ENCODE assay signal across 17 cellular contexts in the genomic region with DNA sequence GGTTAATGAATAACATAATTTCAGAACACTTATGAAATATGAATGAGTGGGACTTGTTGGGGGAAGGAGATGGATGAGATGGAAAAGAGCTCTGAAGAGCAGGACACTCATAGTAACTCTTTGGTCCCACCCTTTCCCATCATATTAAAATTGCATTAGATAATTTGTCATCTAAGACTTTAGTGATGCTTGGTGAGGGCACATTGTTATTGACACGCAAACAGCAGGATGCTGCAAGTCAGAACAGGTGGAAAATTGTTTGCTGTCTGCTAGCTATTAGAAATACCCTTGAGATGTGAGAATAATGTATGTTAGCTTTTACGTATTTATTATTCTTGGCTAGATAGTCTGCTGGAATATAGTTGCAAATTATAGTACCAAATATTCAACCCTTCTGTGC.
DNase-seq lines count a peak whose midpoint lies in the region; ATAC-seq and TF ChIP-seq lines count a peak whose summit lies in the region.
"Had no signal": no experiment of that assay in that cellular context is flagged by ENCODE, and none has a peak within 500 bp of the region (broad histone marks: within the 10 kb centered on the region; RNA-seq: fewer than 3 reads in every experiment).

No MANE protein-coding gene starts in this region.

- no peaks in the 10 kb centered on the region for H4K20me1 ChIP-seq in GM23338 (replicated peaks; ENCODE audit: insufficient read depth)

- no peak for ATAC-seq in GM23338
- peak; percentile 73 for ATAC-seq in foreskin keratinocyte
- no peak for ATAC-seq in GM21619 (IDR thresholded peaks at IDR 0.05; ENCODE audit: unreplicated experiment)
- ATAC-seq: activated CD8-positive, alpha-beta memory T cell treated with anti-CD3 and anti-CD28 coated beads, Interleukin-2, amount 10 ng/mL, durations not matched to agents 7 days and 5 days; left colon; stimulated activated effector memory CD8-positive, alpha-beta T cell treated with anti-CD3 and anti-CD28 coated beads, Interleukin-12 subunit alpha, Interleukin-12 subunit beta, amount 100 ng/mL, for 72 hours had no signal

- peaks cover 30% of the 10 kb centered on the region for H3K4me1 ChIP-seq in GM23338 (ENCODE audit: insufficient read depth)
- peaks cover 27% of the 10 kb centered on the region for H3K4me1 ChIP-seq in foreskin keratinocyte

- peaks cover 34% of the 10 kb centered on the region for H3K4me1 Mint-ChIP-seq in GM23338

- H3K4me3 Mint-ChIP-seq in GM23338: no peak overlapping the region
- H3K4me3 Mint-ChIP-seq: activated CD8-positive, alpha-beta memory T cell treated with anti-CD3 and anti-CD28 coated beads, Interleukin-2, amount 10 ng/mL, durations not matched to agents 7 days and 5 days; stimulated activated effector memory CD8-positive, alpha-beta T cell treated with anti-CD3 and anti-CD28 coated beads, Interleukin-12 subunit alpha, Interleukin-12 subunit beta, amount 100 ng/mL, for 72 hours had no signal

- no peaks in the 10 kb centered on the region for H3K36me3 Mint-ChIP-seq in GM23338 (ENCODE audit: low read depth)
- H3K36me3 Mint-ChIP-seq: stimulated activated effector memory CD8-positive, alpha-beta T cell treated with anti-CD3 and anti-CD28 coated beads, Interleukin-12 subunit alpha, Interleukin-12 subunit beta, amount 100 ng/mL, for 72 hours had no signal

- H2AFZ ChIP-seq in GM23338: no peak overlapping the region
- H2AFZ ChIP-seq: GM23248 had no signal

- H3K9me3 Mint-ChIP-seq in GM23338: no peaks in the 10 kb centered on the region
- H3K9me3 Mint-ChIP-seq: activated T-helper 2 cell treated with anti-CD3 and anti-CD28 coated beads, Interferon-gamma antibody, Interleukin-2, Interleukin-4, amounts not matched to agents 10 μg/mL and 5 μg/mL and 100 μg/mL, durations not matched to agents 14 hours and 24 hours and 36 hours; stimulated activated effector memory CD8-positive, alpha-beta T cell treated with anti-CD3 and anti-CD28 coated beads, Interleukin-12 subunit alpha, Interleukin-12 subunit beta, amount 100 ng/mL, for 72 hours had no signal

- H3K4me2 ChIP-seq in GM23338: peak overlapping the region; percentile 40

- H3K4me3 ChIP-seq in GM23338: no peak overlapping the region
- H3K4me3 ChIP-seq: GM23248 had no signal

- no peaks in the 10 kb centered on the region for H3K9me2 ChIP-seq in GM23338 (ENCODE audit: insufficient read depth)

- TF ChIP-seq CTCF in GM23338 (conservative IDR thresholded peaks at IDR 0.05; ENCODE audit: low read depth in 2 of 2) (no peak), foreskin keratinocyte (conservative IDR thresholded peaks at IDR 0.05) (no peak), GM20000 (IDR thresholded peaks at IDR 0.05; ENCODE audit: extremely low read depth, missing control alignments) (no peak)

- H3K79me2 ChIP-seq in GM23338 (replicated peaks; ENCODE audit: insufficient read depth): no peaks in the 10 kb centered on the region

- no peak for DNase-seq in GM23338 (ENCODE audit: low spot score)
- peak; percentile 13 for DNase-seq in NCI-H1694 (lab: John Stamatoyannopoulos, UW)
- DNase-seq in NCI-H748 treated with DMSO at 0.1 percent for 48 hours (lab: John Stamatoyannopoulos, UW): peak; percentile 87
- DNase-seq in foreskin keratinocyte: peak; percentile 55 to 79
- DNase-seq in activated CD4-positive, CD25-positive, alpha-beta regulatory T cell (lab: John Stamatoyannopoulos, UW): no peak
- no peak for DNase-seq in GM20000 (ENCODE audit: low spot score)
- DNase-seq in stimulated activated CD4-positive, alpha-beta T cell treated with anti-CD3 and anti-CD28 coated beads, Interleukin-2, amount 100 ng/mL, for 48 hours: no peak
- DNase-seq: activated CD4-positive, alpha-beta T cell treated with anti-CD3 and anti-CD28 coated beads for 1 hour; activated CD8-positive, alpha-beta memory T cell treated with anti-CD3 and anti-CD28 coated beads, Interleukin-2, amount 10 ng/mL, durations not matched to agents 7 days and 5 days; erythroblast; GM23248; KBM-7; left colon; NCI-H226 had no signal

- H3K27me3 ChIP-seq in GM23338 (ENCODE audit: insufficient read depth): no peaks in the 10 kb centered on the region
- H3K27me3 ChIP-seq in foreskin keratinocyte: no peaks in the 10 kb centered on the region

- no peaks in the 10 kb centered on the region for H3K36me3 ChIP-seq in GM23338 (ENCODE audit: insufficient read depth)

- H3K27ac ChIP-seq in GM23338 (ENCODE audit: low read depth): no peak overlapping the region
- H3K27ac ChIP-seq in foreskin keratinocyte: peak overlapping the region; percentile 13
- H3K27ac ChIP-seq: GM23248 had no signal

- H3K27me3 Mint-ChIP-seq in GM23338 (ENCODE audit: insufficient read depth, low read depth, poor library complexity): no peaks in the 10 kb centered on the region
- H3K27me3 Mint-ChIP-seq: activated CD8-positive, alpha-beta memory T cell treated with anti-CD3 and anti-CD28 coated beads, Interleukin-2, amount 10 ng/mL, durations not matched to agents 7 days and 5 days had no signal

- H3K27ac Mint-ChIP-seq in GM23338: peak overlapping the region; percentile 42
- H3K27ac Mint-ChIP-seq: activated CD8-positive, alpha-beta memory T cell treated with anti-CD3 and anti-CD28 coated beads, Interleukin-2, amount 10 ng/mL, durations not matched to agents 7 days and 5 days; activated T-helper 2 cell treated with anti-CD3 and anti-CD28 coated beads, Interferon-gamma antibody, Interleukin-2, Interleukin-4, amounts not matched to agents 10 μg/mL and 5 μg/mL and 100 μg/mL, durations not matched to agents 14 hours and 24 hours and 36 hours; stimulated activated effector memory CD8-positive, alpha-beta T cell treated with anti-CD3 and anti-CD28 coated beads, Interleukin-12 subunit alpha, Interleukin-12 subunit beta, amount 100 ng/mL, for 72 hours had no signal

- H3F3A ChIP-seq in GM23338 (replicated peaks; ENCODE audit: low read depth): no peaks in the 10 kb centered on the region

TF ChIP-seq in GM23338, 12 proteins besides CTCF, POLR2A, EP300 and RAD21 (continues in another document):
- TF ChIP-seq EZH2 (IDR thresholded peaks at IDR 0.05; ENCODE audit: low read depth, unreplicated experiment): no peak
- no peak for TF ChIP-seq ZNF331 (CRISPR knock-in tag; IDR thresholded peaks at IDR 0.05; ENCODE audit: low read depth)
- TF ChIP-seq, protein P1, sequence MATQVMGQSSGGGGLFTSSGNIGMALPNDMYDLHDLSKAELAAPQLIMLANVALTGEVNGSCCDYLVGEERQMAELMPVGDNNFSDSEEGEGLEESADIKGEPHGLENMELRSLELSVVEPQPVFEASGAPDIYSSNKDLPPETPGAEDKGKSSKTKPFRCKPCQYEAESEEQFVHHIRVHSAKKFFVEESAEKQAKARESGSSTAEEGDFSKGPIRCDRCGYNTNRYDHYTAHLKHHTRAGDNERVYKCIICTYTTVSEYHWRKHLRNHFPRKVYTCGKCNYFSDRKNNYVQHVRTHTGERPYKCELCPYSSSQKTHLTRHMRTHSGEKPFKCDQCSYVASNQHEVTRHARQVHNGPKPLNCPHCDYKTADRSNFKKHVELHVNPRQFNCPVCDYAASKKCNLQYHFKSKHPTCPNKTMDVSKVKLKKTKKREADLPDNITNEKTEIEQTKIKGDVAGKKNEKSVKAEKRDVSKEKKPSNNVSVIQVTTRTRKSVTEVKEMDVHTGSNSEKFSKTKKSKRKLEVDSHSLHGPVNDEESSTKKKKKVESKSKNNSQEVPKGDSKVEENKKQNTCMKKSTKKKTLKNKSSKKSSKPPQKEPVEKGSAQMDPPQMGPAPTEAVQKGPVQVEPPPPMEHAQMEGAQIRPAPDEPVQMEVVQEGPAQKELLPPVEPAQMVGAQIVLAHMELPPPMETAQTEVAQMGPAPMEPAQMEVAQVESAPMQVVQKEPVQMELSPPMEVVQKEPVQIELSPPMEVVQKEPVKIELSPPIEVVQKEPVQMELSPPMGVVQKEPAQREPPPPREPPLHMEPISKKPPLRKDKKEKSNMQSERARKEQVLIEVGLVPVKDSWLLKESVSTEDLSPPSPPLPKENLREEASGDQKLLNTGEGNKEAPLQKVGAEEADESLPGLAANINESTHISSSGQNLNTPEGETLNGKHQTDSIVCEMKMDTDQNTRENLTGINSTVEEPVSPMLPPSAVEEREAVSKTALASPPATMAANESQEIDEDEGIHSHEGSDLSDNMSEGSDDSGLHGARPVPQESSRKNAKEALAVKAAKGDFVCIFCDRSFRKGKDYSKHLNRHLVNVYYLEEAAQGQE (IDR thresholded peaks at IDR 0.05; ENCODE audit: unreplicated experiment): no peak
- TF ChIP-seq JUNB (IDR thresholded peaks at IDR 0.05; ENCODE audit: unreplicated experiment): no peak
- TF ChIP-seq ZNF114 (CRISPR knock-in tag; IDR thresholded peaks at IDR 0.05): no peak
- TF ChIP-seq POLR2AphosphoS5 (IDR thresholded peaks at IDR 0.05; ENCODE audit: low read depth): no peak
- no peak for TF ChIP-seq STAT1 (IDR thresholded peaks at IDR 0.05; ENCODE audit: unreplicated experiment)
- no peak for TF ChIP-seq CREB1 (CRISPR knock-in tag; IDR thresholded peaks at IDR 0.05; ENCODE audit: low read depth)

Comparison
In these comparisons a context has a peak if more than half of its experiments do, and no peak if none do; other contexts are left out.
1. DNase-seq: peak in NCI-H1694 (single experiment), NCI-H748 treated with DMSO at 0.1 percent for 48 hours (single experiment) and foreskin keratinocyte (2 of 2); none in GM23338 (single experiment), activated CD4-positive, CD25-positive, alpha-beta regulatory T cell (0 of 4), GM20000 (single experiment) and stimulated activated CD4-positive, alpha-beta T cell treated with anti-CD3 and anti-CD28 coated beads, Interleukin-2, amount 100 ng/mL, for 48 hours (0 of 2).